7 cellular contexts compared by ENCODE assay signal in genomic region chr16:81616321-81617020, GRCh38.
DNase-seq lines count a peak whose midpoint lies in the region; ATAC-seq lines count a peak whose summit lies in the region.

No MANE protein-coding gene starts in this region.

- H3K36me3 Mint-ChIP-seq in activated CD4-positive, alpha-beta T cell treated with anti-CD3 and anti-CD28 coated beads, Interleukin-2, amount 10 ng/mL, durations not matched to agents 24 days and 14 days (ENCODE audit: low read depth), result peaks cover 5% of the 10 kb centered on the region
- H3K36me3 Mint-ChIP-seq in dendritic cell treated with granulocyte-macrophage colony-stimulating factor and Interleukin-4, amounts not matched to agents 40 ng/mL and 50 ng/mL, for 4 days (ENCODE audit: low read depth), result peaks cover 64% of the 10 kb centered on the region
- peaks cover 20 to 30% of the 10 kb centered on the region in 2 donors for H3K36me3 Mint-ChIP-seq in stimulated activated naive B cell treated with anti-CD40 and anti-IgM and Interleukin-4, amounts not matched to agents 10 μg/mL and 1 μg/mL and 100 μg/mL, for 72 hours

- intact Hi-C loops in activated CD4-positive, alpha-beta T cell treated with anti-CD3 and anti-CD28 coated beads, Interleukin-2, amount 10 ng/mL, durations not matched to agents 24 days and 14 days (cut with micrococcal nuclease), result loop anchor here (1.0 to 5.0 kb wide), 3 partner anchors 16 to 169 kb away; no protein-coding TSS in a partner anchor
- intact Hi-C loops in dendritic cell treated with granulocyte-macrophage colony-stimulating factor and Interleukin-4, amounts not matched to agents 40 ng/mL and 50 ng/mL, for 4 days (cut with micrococcal nuclease), result no loop called here

- peak; percentile 63 for ATAC-seq in GM19328 (IDR thresholded peaks at IDR 0.05; ENCODE audit: unreplicated experiment)
- peak; percentile 76 for ATAC-seq in HG03280 (IDR thresholded peaks at IDR 0.05; ENCODE audit: unreplicated experiment)
- ATAC-seq in stimulated activated naive B cell treated with anti-CD40 and anti-IgM and Interleukin-4, amounts not matched to agents 10 μg/mL and 1 μg/mL and 100 μg/mL, for 72 hours (replicated peaks), result peak; percentile 86 to 94

- peak overlapping the region; percentile 67 for H3K4me3 Mint-ChIP-seq in activated CD4-positive, alpha-beta T cell treated with anti-CD3 and anti-CD28 coated beads, Interleukin-2, amount 10 ng/mL, durations not matched to agents 24 days and 14 days
- no peak overlapping the region for H3K4me3 Mint-ChIP-seq in dendritic cell treated with granulocyte-macrophage colony-stimulating factor and Interleukin-4, amounts not matched to agents 40 ng/mL and 50 ng/mL, for 4 days
- H3K4me3 Mint-ChIP-seq in stimulated activated naive B cell treated with anti-CD40 and anti-IgM and Interleukin-4, amounts not matched to agents 10 μg/mL and 1 μg/mL and 100 μg/mL, for 72 hours, result no peak overlapping the region

- no peaks in the 10 kb centered on the region for H3K9me3 Mint-ChIP-seq in activated CD4-positive, alpha-beta T cell treated with anti-CD3 and anti-CD28 coated beads, Interleukin-2, amount 10 ng/mL, durations not matched to agents 24 days and 14 days
- H3K9me3 Mint-ChIP-seq in dendritic cell treated with granulocyte-macrophage colony-stimulating factor and Interleukin-4, amounts not matched to agents 40 ng/mL and 50 ng/mL, for 4 days, result no peaks in the 10 kb centered on the region
- no peaks in the 10 kb centered on the region for H3K9me3 Mint-ChIP-seq in stimulated activated naive B cell treated with anti-CD40 and anti-IgM and Interleukin-4, amounts not matched to agents 10 μg/mL and 1 μg/mL and 100 μg/mL, for 72 hours

- H3K4me1 Mint-ChIP-seq in activated CD4-positive, alpha-beta T cell treated with anti-CD3 and anti-CD28 coated beads, Interleukin-2, amount 10 ng/mL, durations not matched to agents 24 days and 14 days, result peaks cover 15% of the 10 kb centered on the region
- no peaks in the 10 kb centered on the region for H3K4me1 Mint-ChIP-seq in dendritic cell treated with granulocyte-macrophage colony-stimulating factor and Interleukin-4, amounts not matched to agents 40 ng/mL and 50 ng/mL, for 4 days (ENCODE audit: low read depth)
- H3K4me1 Mint-ChIP-seq in stimulated activated naive B cell treated with anti-CD40 and anti-IgM and Interleukin-4, amounts not matched to agents 10 μg/mL and 1 μg/mL and 100 μg/mL, for 72 hours, result peaks cover 7 to 9% of the 10 kb centered on the region in 2 donors

- peak overlapping the region; percentile 91 for H3K27ac Mint-ChIP-seq in activated CD4-positive, alpha-beta T cell treated with anti-CD3 and anti-CD28 coated beads, Interleukin-2, amount 10 ng/mL, durations not matched to agents 24 days and 14 days
- H3K27ac Mint-ChIP-seq in dendritic cell treated with granulocyte-macrophage colony-stimulating factor and Interleukin-4, amounts not matched to agents 40 ng/mL and 50 ng/mL, for 4 days, result peak overlapping the region; percentile 28
- no peak overlapping the region for H3K27ac Mint-ChIP-seq in stimulated activated naive B cell treated with anti-CD40 and anti-IgM and Interleukin-4, amounts not matched to agents 10 μg/mL and 1 μg/mL and 100 μg/mL, for 72 hours

- DNase-seq in activated CD4-positive, alpha-beta T cell treated with anti-CD3 and anti-CD28 coated beads, Interleukin-2, amount 10 ng/mL, durations not matched to agents 24 days and 14 days, result peak; percentile 92
- peak; percentile 60 for DNase-seq in myocyte (ENCODE audit: low read depth)
- peak; percentile 38 for DNase-seq in stimulated activated naive B cell treated with anti-CD40 and anti-IgM and Interleukin-4, amounts not matched to agents 10 μg/mL and 1 μg/mL and 100 μg/mL, for 72 hours
- no peak for DNase-seq in DMS153 (lab: John Stamatoyannopoulos, UW)

- no peaks in the 10 kb centered on the region for H3K27me3 Mint-ChIP-seq in activated CD4-positive, alpha-beta T cell treated with anti-CD3 and anti-CD28 coated beads, Interleukin-2, amount 10 ng/mL, durations not matched to agents 24 days and 14 days
- no peaks in the 10 kb centered on the region for H3K27me3 Mint-ChIP-seq in dendritic cell treated with granulocyte-macrophage colony-stimulating factor and Interleukin-4, amounts not matched to agents 40 ng/mL and 50 ng/mL, for 4 days
- no peaks in the 10 kb centered on the region for H3K27me3 Mint-ChIP-seq in stimulated activated naive B cell treated with anti-CD40 and anti-IgM and Interleukin-4, amounts not matched to agents 10 μg/mL and 1 μg/mL and 100 μg/mL, for 72 hours
